ENCODE assay signal across 18 cellular contexts in the genomic region with DNA sequence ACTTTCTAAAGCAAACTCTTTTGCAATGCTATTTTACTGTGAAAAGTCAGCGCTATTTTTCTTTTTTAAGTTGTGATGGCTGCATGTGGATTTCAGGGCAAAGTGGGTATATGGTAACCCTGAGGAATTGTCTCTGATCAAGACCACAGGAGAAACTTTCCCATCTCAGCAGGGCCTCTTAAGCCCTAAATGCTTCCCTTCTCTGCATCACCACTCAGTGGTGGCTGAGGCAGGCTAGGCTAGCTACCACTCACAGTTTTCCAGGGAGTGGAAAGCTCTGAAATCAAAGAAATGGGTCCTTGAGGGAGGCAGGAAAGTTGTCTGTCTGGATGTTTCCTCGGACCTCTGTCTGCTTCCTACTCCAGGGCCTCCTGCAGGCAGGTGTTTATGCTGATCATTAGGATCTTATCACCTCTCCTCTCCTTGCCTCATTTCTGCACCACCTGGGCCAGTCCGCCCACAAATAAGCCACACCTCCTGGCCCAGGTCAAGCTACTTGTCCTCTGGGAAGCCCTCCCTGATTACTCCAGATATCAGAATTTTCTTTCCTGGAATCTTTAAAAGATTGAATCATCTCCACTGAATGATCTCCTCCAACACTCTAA. TPM values are rescaled to one million over a fixed set of nuclear protein-coding genes. Genes with fewer than 3 reads are reported as not detected.
A peak's percentile ranks its signal among the peaks of the same experiment; 100 is the strongest.
DNase-seq lines count a peak whose midpoint lies in the region; ATAC-seq, FAIRE-seq and TF ChIP-seq lines count a peak whose summit lies in the region.
"Had no signal": no experiment of that assay in that cellular context is flagged by ENCODE, and none has a peak within 500 bp of the region (broad histone marks: within the 10 kb centered on the region; RNA-seq: fewer than 3 reads in every experiment).

No MANE protein-coding gene starts in this region.

- H3K9me3 Mint-ChIP-seq in GM23338: no peaks in the 10 kb centered on the region
- H3K9me3 Mint-ChIP-seq: CD8-positive, alpha-beta memory T cell had no signal

- no peaks in the 10 kb centered on the region for H4K20me1 ChIP-seq in GM23338 (replicated peaks; ENCODE audit: insufficient read depth)
- no peaks in the 10 kb centered on the region for H4K20me1 ChIP-seq in OCI-LY1 (ENCODE audit: insufficient read depth, low read length)

- H2BK12ac ChIP-seq in mesenchymal stem cell (ENCODE audit: low read length in 2 of 2): no peak overlapping the region

- no peak overlapping the region for H2BK120ac ChIP-seq in mesenchymal stem cell (ENCODE audit: low read depth, low read length)

- H3K4me1 Mint-ChIP-seq in GM23338: peaks cover 5% of the 10 kb centered on the region
- H3K4me1 Mint-ChIP-seq: CD8-positive, alpha-beta memory T cell had no signal

- peaks cover 17% of the 10 kb centered on the region for H3K9me2 ChIP-seq in GM23338 (ENCODE audit: insufficient read depth)
- H3K9me2 ChIP-seq in OCI-LY1 (ENCODE audit: low read depth, low read length): no peaks in the 10 kb centered on the region

- H3F3A ChIP-seq in GM23338 (replicated peaks; ENCODE audit: low read depth) (no peaks in the 10 kb centered on the region), OCI-LY1 (ENCODE audit: insufficient read depth, low read length) (no peaks in the 10 kb centered on the region)

- H3K27me3 ChIP-seq in GM23338 (ENCODE audit: insufficient read depth): no peaks in the 10 kb centered on the region
- H3K27me3 ChIP-seq in OCI-LY1 (ENCODE audit: insufficient read depth, low read length): peaks cover 4% of the 10 kb centered on the region; the same call in 1 of the 2 replicates
- no peaks in the 10 kb centered on the region for H3K27me3 ChIP-seq in mesenchymal stem cell (ENCODE audit: control insufficient read depth in 1 of 2, insufficient read depth in 1 of 2, low read length in 2 of 2)
- H3K27me3 ChIP-seq in small intestine (ENCODE audit: control insufficient read depth in 2 of 2, insufficient read depth in 2 of 2, low read length in 2 of 2): no peaks in the 10 kb centered on the region

- H4K8ac ChIP-seq in mesenchymal stem cell (ENCODE audit: low read length): no peak overlapping the region

- H3K79me2 ChIP-seq in GM23338 (replicated peaks; ENCODE audit: insufficient read depth) (no peaks in the 10 kb centered on the region), OCI-LY1 (ENCODE audit: insufficient read depth, low read length) (no peaks in the 10 kb centered on the region)

- 69% methylated on average over 2 of the region's 3 CpGs for WGBS in mesenchymal stem cell
- WGBS in small intestine, 3 donors: 36 to 60% (median 47%) methylated on average over 3 of the region's 3 CpGs

- H3K36me3 ChIP-seq in GM23338 (ENCODE audit: insufficient read depth) (no peaks in the 10 kb centered on the region), OCI-LY1 (ENCODE audit: insufficient read depth, low read length) (no peaks in the 10 kb centered on the region), mesenchymal stem cell (ENCODE audit: control insufficient read depth in 1 of 2, insufficient read depth in 2 of 2, low read depth in 1 of 2, low read length in 2 of 2) (peaks cover 0 to 93% of the 10 kb centered on the region in 2 experiments), small intestine (ENCODE audit: control insufficient read depth in 2 of 2, insufficient read depth in 2 of 2, low read length in 2 of 2) (no peaks in the 10 kb centered on the region)
- H3K36me3 ChIP-seq: HAP-1 had no signal

- FAIRE-seq in small intestine (lab: Jason Lieb, UNC): no peak

- H3K18ac ChIP-seq in mesenchymal stem cell (ENCODE audit: low read depth in 1 of 2, low read length in 2 of 2): no peak overlapping the region

- no peak overlapping the region for H3K9ac ChIP-seq in OCI-LY1 (ENCODE audit: low read length)
- H3K9ac ChIP-seq in mesenchymal stem cell (ENCODE audit: low read length): peak overlapping the region; percentile 4

- peaks cover 6% of the 10 kb centered on the region for H3K27me3 Mint-ChIP-seq in GM23338 (ENCODE audit: insufficient read depth, low read depth, poor library complexity)

- H3K9me3 ChIP-seq in OCI-LY1 (ENCODE audit: low read length) (no peaks in the 10 kb centered on the region), mesenchymal stem cell (ENCODE audit: control insufficient read depth, low read length) (no peaks in the 10 kb centered on the region), small intestine (ENCODE audit: control insufficient read depth, low read depth) (no peaks in the 10 kb centered on the region)

- H3K79me1 ChIP-seq in mesenchymal stem cell (replicated peaks; ENCODE audit: low read length, poor library complexity, severe bottlenecking): no peaks in the 10 kb centered on the region

- H3K23ac ChIP-seq in mesenchymal stem cell (ENCODE audit: low read length in 2 of 2): no peak overlapping the region

- H3K4me3 Mint-ChIP-seq in GM23338: no peak overlapping the region
- H3K4me3 Mint-ChIP-seq: CD8-positive, alpha-beta memory T cell had no signal

- no peaks in the 10 kb centered on the region for H3K36me3 Mint-ChIP-seq in GM23338 (ENCODE audit: low read depth)
- H3K36me3 Mint-ChIP-seq: CD8-positive, alpha-beta memory T cell had no signal

- H3K14ac ChIP-seq in mesenchymal stem cell (ENCODE audit: low read length in 2 of 2): no peak overlapping the region

- ATAC-seq in GM23338: peak; percentile 59
- ATAC-seq in HG02678 (IDR thresholded peaks at IDR 0.05; ENCODE audit: unreplicated experiment): no peak

- no peak overlapping the region for H3K27ac ChIP-seq in GM23338 (ENCODE audit: low read depth)
- H3K27ac ChIP-seq in OCI-LY1 (ENCODE audit: low read depth, low read length, poor library complexity, severe bottlenecking): no peak overlapping the region
- H3K27ac ChIP-seq in mesenchymal stem cell (ENCODE audit: low read length, poor library complexity, severe bottlenecking): no peak overlapping the region
- no peak overlapping the region for H3K27ac ChIP-seq in small intestine (ENCODE audit: low read depth in 1 of 2, low read length in 1 of 2)
- H3K27ac ChIP-seq: SK-N-MC had no signal

- H2BK15ac ChIP-seq in mesenchymal stem cell (ENCODE audit: low read depth, poor library complexity, severe bottlenecking): no peak overlapping the region

- peaks cover 11% of the 10 kb centered on the region; the same call in 1 of the 2 replicates for H3K4me1 ChIP-seq in GM23338 (ENCODE audit: insufficient read depth)
- H3K4me1 ChIP-seq in OCI-LY1 (ENCODE audit: insufficient read depth, low read length, severe bottlenecking): peaks cover 11% of the 10 kb centered on the region
- H3K4me1 ChIP-seq in mesenchymal stem cell (ENCODE audit: control insufficient read depth, insufficient read depth, low read depth, low read length): no peaks in the 10 kb centered on the region
- H3K4me1 ChIP-seq in small intestine (ENCODE audit: control insufficient read depth in 2 of 2, insufficient read depth in 1 of 2, low read depth in 1 of 2, low read length in 1 of 2): no peaks in the 10 kb centered on the region
- H3K4me1 ChIP-seq: HAP-1 had no signal

- DNase-seq in GM23338 (ENCODE audit: low spot score): no peak
- DNase-seq in mesenchymal stem cell: no peak
- peak; percentile 48 for DNase-seq in small intestine
- no peak for DNase-seq in NCI-H2029 treated with DMSO at 0.1 percent for 48 hours (lab: John Stamatoyannopoulos, UW)
- no peak for DNase-seq in putamen (ENCODE audit: low spot score)
- DNase-seq: C1 segment of cervical spinal cord; CD8-positive, alpha-beta memory T cell; DMS79; NCI-H1105 treated with DMSO at 0.1 percent for 48 hours; NCI-H187; NCI-H226; NCI-H526 treated with DMSO at 0.1 percent for 48 hours; OCI-M1; Right ventricle myocardium superior had no signal

- H2BK5ac ChIP-seq in mesenchymal stem cell (ENCODE audit: low read depth, low read length, poor library complexity, severe bottlenecking): no peak overlapping the region

- H2AFZ ChIP-seq in GM23338: peak overlapping the region; percentile 74
- H2AFZ ChIP-seq in OCI-LY1 (ENCODE audit: low read length): no peak overlapping the region
- no peak overlapping the region for H2AFZ ChIP-seq in mesenchymal stem cell (ENCODE audit: low read depth, low read length)

- H4K91ac ChIP-seq in mesenchymal stem cell (ENCODE audit: low read length): no peak overlapping the region

- TF ChIP-seq CTCF in GM23338 (conservative IDR thresholded peaks at IDR 0.05; ENCODE audit: low read depth in 2 of 2) (no peak), OCI-LY1 (IDR thresholded peaks at IDR 0.05; ENCODE audit: low read length) (no peak)

- no peak overlapping the region for H3K4ac ChIP-seq in mesenchymal stem cell (ENCODE audit: low read depth in 1 of 2, low read length in 2 of 2)

- H3K27ac Mint-ChIP-seq in GM23338: no peak overlapping the region
- H3K27ac Mint-ChIP-seq: CD8-positive, alpha-beta memory T cell had no signal

- no peak overlapping the region for H3K4me3 ChIP-seq in GM23338
- no peak overlapping the region for H3K4me3 ChIP-seq in OCI-LY1 (ENCODE audit: low read depth, low read length, poor library complexity, severe bottlenecking)
- no peak overlapping the region for H3K4me3 ChIP-seq in mesenchymal stem cell (ENCODE audit: insufficient read depth in 1 of 2, low read depth in 1 of 2, low read length in 2 of 2)
- no peak overlapping the region for H3K4me3 ChIP-seq in small intestine (ENCODE audit: low read depth in 1 of 2, low read length in 2 of 2)
- H3K4me3 ChIP-seq: HAP-1, SK-N-MC had no signal

- H2AK5ac ChIP-seq in mesenchymal stem cell (ENCODE audit: low read length, severe bottlenecking): no peak overlapping the region

- H3K4me2 ChIP-seq in GM23338 (no peak overlapping the region), OCI-LY1 (ENCODE audit: low read length) (peak overlapping the region; percentile 21; the same call in 1 of the 2 replicates), mesenchymal stem cell (ENCODE audit: low read length, poor library complexity, severe bottlenecking) (no peak overlapping the region)

RNA-seq across cellular contexts. Expression of a gene that starts 37.0 kb away (rescaled TPM):
- total RNA-seq in GM23338 (2014; rRNA removed; shearing (Covaris generic)): 2.1 and 4.1 TPM in 2 replicates
- polyA plus RNA-seq in GM23338 (2016; fragmentation: Nextera tagmentation; extraction: Ambion mirVana) (0.27 and 0.33 TPM in 2 replicates), small intestine (1 to 10 TPM in 1 of 3 donors, under 1 TPM in 2; 0.27 to 1.4 (median 0.89) TPM)
- 4.8 TPM for polyA plus RNA-seq in mesenchymal stem cell (2013, experiment 1 of 2)
- 4.8 TPM for polyA plus RNA-seq in mesenchymal stem cell (2013, experiment 2 of 2)
- total RNA-seq: CD8-positive, alpha-beta memory T cell; Right ventricle myocardium superior had no signal
- polyA plus RNA-seq: CD8-positive, alpha-beta memory T cell had no signal
